In the genomic region with DNA sequence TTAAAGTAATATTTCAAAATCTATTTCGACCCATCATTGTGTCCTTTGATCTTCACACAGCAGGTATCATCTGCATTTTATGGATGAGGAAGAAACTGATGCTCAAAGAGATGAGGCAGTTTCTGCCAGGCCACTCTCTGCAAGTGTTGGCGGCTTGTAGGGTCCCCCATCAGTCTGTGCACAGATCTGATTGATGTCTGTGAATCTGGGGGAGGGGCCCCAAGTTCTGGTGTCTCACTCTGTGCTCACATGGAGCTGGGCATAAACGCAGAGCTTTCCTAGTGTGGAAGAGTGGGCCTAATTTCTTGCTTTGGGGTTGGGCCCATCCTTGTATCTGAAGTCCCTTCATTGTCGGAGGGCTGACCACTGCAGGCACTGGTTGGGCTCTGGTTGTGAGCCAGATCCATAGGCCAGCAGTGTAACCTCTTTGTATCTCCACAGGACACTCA, we compare ENCODE assay signal across 8 cellular contexts. TPM values are rescaled to one million over a fixed set of nuclear protein-coding genes. Genes with fewer than 3 reads are reported as not detected.
DNase-seq lines count a peak whose midpoint lies in the region; ATAC-seq and TF ChIP-seq lines count a peak whose summit lies in the region.

No MANE protein-coding gene starts in this region.

- DNase-seq in GM12865 (ENCODE audit: low read depth) (no peak), RWPE1 (ENCODE audit: low spot score) (no peak), fibroblast of mammary gland (ENCODE audit: low read depth) (no peak), psoas muscle (peak; percentile 3 to 31), GM19238 (ENCODE audit: insufficient read length, low spot score) (no peak), iPS-NIHi7 (ENCODE audit: extremely low spot score) (no peak)

- CTCF ChIA-PET in RWPE1 (lab: Yijun Ruan, JAX): no interaction called here

- H3K27me3 ChIP-seq in psoas muscle (ENCODE audit: insufficient read depth in 3 of 3, low read length in 2 of 3): no peaks in the 10 kb centered on the region

- peaks cover 30% of the 10 kb centered on the region for H3K4me1 ChIP-seq in psoas muscle

- 27 to 32% (median 32%) methylated on average over 4 of the region's 4 CpGs for WGBS in psoas muscle, 3 donors

- H3K4me3 ChIP-seq in GM12865 (ENCODE audit: low read depth, low read length) (peak overlapping the region; percentile 86), fibroblast of mammary gland (ENCODE audit: control insufficient read depth, low read depth, low read length) (peak overlapping the region; percentile 88), psoas muscle (peak overlapping the region; percentile 92)

- H3K27ac ChIP-seq in RWPE1 (peak overlapping the region; percentile 39), psoas muscle (no peak overlapping the region)

- POLR2A ChIA-PET in RWPE1 (lab: Yijun Ruan, JAX; ENCODE audit: low non-redundant PET): no interaction called here

- intact Hi-C loops in psoas muscle (cut with DNase I): loop anchor here (5.0 kb wide), 2 partner anchors 36 to 96 kb away; a partner anchor contains a TSS

- TF ChIP-seq CTCF in GM12865 (IDR thresholded peaks at IDR 0.05; ENCODE audit: insufficient read depth, low read depth, low read length, missing control alignments) (no peak), RWPE1 (conservative IDR thresholded peaks at IDR 0.05; ENCODE audit: low read depth) (no peak), fibroblast of mammary gland (conservative IDR thresholded peaks at IDR 0.05; ENCODE audit: control insufficient read depth, insufficient read depth, low read depth, low read length) (no peak), psoas muscle (IDR thresholded peaks at IDR 0.05) (no peak)

- H3K36me3 ChIP-seq in psoas muscle (ENCODE audit: insufficient read depth in 1 of 2, low read depth in 1 of 2): peaks cover 0 to 52% of the 10 kb centered on the region in 2 donors

- no peaks in the 10 kb centered on the region for H3K9me3 ChIP-seq in psoas muscle

- ATAC-seq in psoas muscle: no peak
- no peak for ATAC-seq in HG03460 (IDR thresholded peaks at IDR 0.05; ENCODE audit: unreplicated experiment)
- ATAC-seq in GM21717 (IDR thresholded peaks at IDR 0.05; ENCODE audit: unreplicated experiment): no peak

RNA-seq across cellular contexts. Expression of a gene that starts 1.6 kb away (rescaled TPM):
- total RNA-seq in psoas muscle: 10 to 100 TPM; 20.5 to 34.1 (median 24.9) TPM
- polyA plus RNA-seq in psoas muscle: 10 to 100 TPM; 20.8 to 32.4 (median 31.6) TPM

RNA-seq across cellular contexts. Expression of a gene that starts 2.7 kb away (rescaled TPM):
- total RNA-seq in psoas muscle: 10 to 100 TPM; 32.2 to 55.7 (median 49.0) TPM
- polyA plus RNA-seq in psoas muscle: 100 to 1,000 TPM in 1 of 3 donors, 10 to 100 TPM in 2; 44.1 to 161 (median 57.8) TPM

RNA-seq across cellular contexts. Expression of a gene that starts 13.0 kb away (rescaled TPM):
- 10 to 100 TPM; 15.8 to 23.7 (median 22.2) TPM for total RNA-seq in psoas muscle
- polyA plus RNA-seq in psoas muscle: 10 to 100 TPM in 2 of 3 donors, 1 to 10 TPM in 1; 9.7 to 11.8 (median 10.8) TPM

RNA-seq across cellular contexts. Expression of a gene that starts 32.3 kb away (rescaled TPM):
- under 1 TPM in 2 of 4 donors, not detected in 2; 0.17 to 0.38 TPM for total RNA-seq in psoas muscle
- under 1 TPM; 0.09 to 0.32 (median 0.12) TPM for polyA plus RNA-seq in psoas muscle

RNA-seq across cellular contexts. Expression of a gene that starts 38.6 kb away (rescaled TPM):
- 10 to 100 TPM; 12.2 to 19.5 (median 15.0) TPM for total RNA-seq in psoas muscle
- 10 to 100 TPM; 10.5 to 21.5 (median 15.3) TPM for polyA plus RNA-seq in psoas muscle

Comparison
In these comparisons a context has a peak if more than half of its experiments do, and no peak if none do; other contexts are left out.
1. DNase-seq: peak in psoas muscle (2 of 2); none in GM12865 (single experiment), RWPE1 (single experiment), fibroblast of mammary gland (single experiment), GM19238 (single experiment) and iPS-NIHi7 (single experiment).
2. Peak in every context shown above with its lines, with median percentiles within 50 percentile points of each other: H3K4me3 ChIP-seq.